4 cellular contexts compared by ENCODE assay signal in genomic region chr6:123661105-123661891, GRCh38. TPM values are rescaled to one million over a fixed set of nuclear protein-coding genes. Genes with fewer than 3 reads are reported as not detected.
"Had no signal": no experiment of that assay in that cellular context is flagged by ENCODE, and none has a peak within 500 bp of the region (broad histone marks: within the 10 kb centered on the region; RNA-seq: fewer than 3 reads in every experiment).

No MANE protein-coding gene starts in this region.

- DNase-seq: GDM1, GF-D8 had no signal

- ATAC-seq: GM12878 had no signal

- H3K4me3 ChIP-seq: GM12878 had no signal

RNA-seq across cellular contexts. Expression of gene TRDN, which starts 24.5 kb away (rescaled TPM):
- total RNA-seq: G401, GM12878 had no signal
- polyA plus RNA-seq: GM12878 had no signal
